Comparison of ENCODE assay signal across 20 cellular contexts in the genomic region with DNA sequence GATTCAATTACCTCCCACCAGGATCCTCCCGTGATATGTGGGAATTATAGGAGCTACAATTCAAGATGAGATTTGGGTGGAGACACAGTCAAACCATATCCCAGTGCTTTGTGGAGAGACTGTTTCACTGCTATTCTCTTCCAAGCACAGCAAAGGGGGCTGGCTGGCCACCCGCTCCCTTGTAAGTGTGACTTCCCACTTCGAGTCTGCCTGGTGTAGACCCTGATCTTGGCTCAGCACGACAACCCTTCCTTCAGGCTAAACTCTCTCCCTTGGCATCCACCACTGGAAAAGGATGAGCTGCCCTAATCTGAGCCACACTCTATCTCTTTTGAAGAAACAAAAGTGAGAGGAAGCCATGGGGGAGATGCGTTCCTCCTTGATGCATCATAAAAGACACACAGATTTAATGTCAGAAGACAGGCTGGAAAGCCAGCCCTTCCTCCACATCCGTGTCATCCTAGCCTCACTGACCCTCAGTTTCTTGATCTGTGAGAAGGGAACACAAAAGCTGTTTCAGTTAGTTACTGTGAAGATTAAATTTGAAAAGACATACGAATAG.
DNase-seq lines count a peak whose midpoint lies in the region; ATAC-seq and TF ChIP-seq lines count a peak whose summit lies in the region.
"Had no signal": no experiment of that assay in that cellular context is flagged by ENCODE, and none has a peak within 500 bp of the region (broad histone marks: within the 10 kb centered on the region; RNA-seq: fewer than 3 reads in every experiment).

No MANE protein-coding gene starts in this region.

- H3K27ac Mint-ChIP-seq in chondrocyte (ENCODE audit: unreplicated experiment), result no peak overlapping the region
- H3K27ac Mint-ChIP-seq: CD4-positive, CD25-positive, alpha-beta regulatory T cell had no signal

- TF ChIP-seq CTCF in chondrocyte (IDR thresholded peaks at IDR 0.05), result no peak
- TF ChIP-seq CTCF in sigmoid colon (IDR thresholded peaks at IDR 0.05), result no peak

- H3K36me3 ChIP-seq in muscle layer of colon (ENCODE audit: insufficient read depth, low read length) (no peaks in the 10 kb centered on the region), sigmoid colon (no peaks in the 10 kb centered on the region)
- H3K36me3 ChIP-seq: HAP-1 had no signal

- peaks cover 19% of the 10 kb centered on the region for H3K4me1 Mint-ChIP-seq in chondrocyte (ENCODE audit: low read depth)
- H3K4me1 Mint-ChIP-seq: CD4-positive, CD25-positive, alpha-beta regulatory T cell had no signal

- H3K4me3 ChIP-seq in muscle layer of colon (ENCODE audit: low read depth in 1 of 2, low read length in 2 of 2), result peak overlapping the region in 1 of 2 donors; percentile 17
- H3K4me3 ChIP-seq in sigmoid colon, result no peak overlapping the region
- H3K4me3 ChIP-seq: HAP-1 had no signal

- no peaks in the 10 kb centered on the region for H3K9me3 Mint-ChIP-seq in chondrocyte (ENCODE audit: low read depth)
- H3K9me3 Mint-ChIP-seq: CD4-positive, CD25-positive, alpha-beta regulatory T cell had no signal

- H3K9ac ChIP-seq in muscle layer of colon (ENCODE audit: low read length), result no peak overlapping the region
- H3K9ac ChIP-seq: KMS-11 had no signal

- H3K4me1 ChIP-seq in muscle layer of colon (ENCODE audit: insufficient read depth, low read length) (peaks cover 68% of the 10 kb centered on the region), sigmoid colon (peaks cover 0 to 78% (median 70%) of the 10 kb centered on the region in 4 donors)
- H3K4me1 ChIP-seq: HAP-1 had no signal

- no peak overlapping the region for H3K4me3 Mint-ChIP-seq in chondrocyte (ENCODE audit: unreplicated experiment)
- H3K4me3 Mint-ChIP-seq: CD4-positive, CD25-positive, alpha-beta regulatory T cell had no signal

- no peak for TF ChIP-seq EP300 in sigmoid colon (IDR thresholded peaks at IDR 0.05)

- H3K27ac ChIP-seq in muscle layer of colon (ENCODE audit: low read depth, low read length) (peak overlapping the region; percentile 32), sigmoid colon (peak overlapping the region in 3 of 4 donors; percentile 38 to 62 (median 61))
- H3K27ac ChIP-seq: KMS-11, RWPE1 had no signal

- ATAC-seq in Right ventricle myocardium superior (ENCODE audit: poor library complexity) (no peak), GM19023 (IDR thresholded peaks at IDR 0.05; ENCODE audit: unreplicated experiment) (no peak), GM18505 (IDR thresholded peaks at IDR 0.05; ENCODE audit: unreplicated experiment) (no peak)

- intact Hi-C loops in sigmoid colon (cut with DNase I), result no loop called here
- intact Hi-C loops in Right ventricle myocardium superior (cut with DNase I), result no loop called here

- WGBS in sigmoid colon, 2 donors, result 85 to 91% methylated on average over 7 of the region's 7 CpGs

- H3K9me3 ChIP-seq in muscle layer of colon (ENCODE audit: low read length) (no peaks in the 10 kb centered on the region), sigmoid colon (no peaks in the 10 kb centered on the region)
- H3K9me3 ChIP-seq: HAP-1 had no signal

- H3K27me3 Mint-ChIP-seq in chondrocyte (ENCODE audit: low read depth), result peaks cover 10% of the 10 kb centered on the region

- H3K27me3 ChIP-seq in muscle layer of colon (ENCODE audit: control insufficient read depth in 1 of 2, insufficient read depth in 2 of 2, low read length in 2 of 2), result no peaks in the 10 kb centered on the region
- H3K27me3 ChIP-seq in sigmoid colon, result no peaks in the 10 kb centered on the region

- DNase-seq in chondrocyte (ENCODE audit: low spot score) (peak; percentile 26), sigmoid colon (no peak), Right ventricle myocardium superior (no peak)
- no peak for DNase-seq in stimulated activated CD4-positive, alpha-beta T cell treated with anti-CD3 and anti-CD28 coated beads, Interleukin-15, amount 100 ng/mL, for 24 hours
- DNase-seq: CD4-positive, CD25-positive, alpha-beta regulatory T cell; EL; GF-D8; NCI-H1092 treated with DMSO at 0.1 percent for 48 hours; NCI-H1436 treated with DMSO at 0.1 percent for 48 hours; NCI-H2029; NCI-H345; NCI-H524; NCI-H774; NK-92 treated with Interleukin-12 subunit alpha and Interleukin-12 subunit beta, amount 100 ng/mL, for 24 hours had no signal

- TF ChIP-seq POLR2A in sigmoid colon (IDR thresholded peaks at IDR 0.05) (no peak), GM18505 (IDR thresholded peaks at IDR 0.05; ENCODE audit: borderline replicate concordance, extremely low read depth, insufficient read depth, insufficient read length) (no peak)

- H3K36me3 Mint-ChIP-seq in chondrocyte (ENCODE audit: low read depth), result no peaks in the 10 kb centered on the region
- H3K36me3 Mint-ChIP-seq: CD4-positive, CD25-positive, alpha-beta regulatory T cell had no signal
